11 cellular contexts compared by ENCODE assay signal in genomic region chr16:29644338-29644857, GRCh38. TPM values are rescaled to one million over a fixed set of nuclear protein-coding genes. Genes with fewer than 3 reads are reported as not detected.
A peak's percentile ranks its signal among the peaks of the same experiment; 100 is the strongest.
DNase-seq lines count a peak whose midpoint lies in the region; ATAC-seq lines count a peak whose summit lies in the region.
"Had no signal": no experiment of that assay in that cellular context is flagged by ENCODE, and none has a peak within 500 bp of the region (broad histone marks: within the 10 kb centered on the region; RNA-seq: fewer than 3 reads in every experiment).

No MANE protein-coding gene starts in this region.

- no peak overlapping the region for H3K4me3 Mint-ChIP-seq in activated CD8-positive, alpha-beta T cell treated with anti-CD3 and anti-CD28 coated beads, Interleukin-2, amount 10 ng/mL, durations not matched to agents 7 days and 5 days

- H3K9me3 Mint-ChIP-seq in activated CD8-positive, alpha-beta T cell treated with anti-CD3 and anti-CD28 coated beads, Interleukin-2, amount 10 ng/mL, durations not matched to agents 7 days and 5 days (ENCODE audit: insufficient read depth): no peaks in the 10 kb centered on the region

- POLR2A ChIA-PET in activated CD8-positive, alpha-beta T cell treated with anti-CD3 and anti-CD28 coated beads, Interleukin-2, amount 10 ng/mL, durations not matched to agents 7 days and 5 days (lab: Charles Lee): no interaction called here

- H3K27ac Mint-ChIP-seq in activated CD8-positive, alpha-beta T cell treated with anti-CD3 and anti-CD28 coated beads, Interleukin-2, amount 10 ng/mL, durations not matched to agents 7 days and 5 days: peak overlapping the region; percentile 8

- H3K4me1 Mint-ChIP-seq in activated CD8-positive, alpha-beta T cell treated with anti-CD3 and anti-CD28 coated beads, Interleukin-2, amount 10 ng/mL, durations not matched to agents 7 days and 5 days (ENCODE audit: low read depth): peaks cover 53% of the 10 kb centered on the region

- DNase-seq in activated CD8-positive, alpha-beta T cell treated with anti-CD3 and anti-CD28 coated beads, Interleukin-2, amount 10 ng/mL, durations not matched to agents 7 days and 5 days: no peak
- no peak for DNase-seq in SKM-1 (lab: John Stamatoyannopoulos, UW; ENCODE audit: unreplicated experiment)
- DNase-seq in DMS153 (lab: John Stamatoyannopoulos, UW): no peak
- DNase-seq: activated effector memory CD4-positive, alpha-beta T cell treated with Interleukin-2 at 50 U/mL for 16 hours; head of caudate nucleus; NCI-H69 had no signal

- H3K27me3 Mint-ChIP-seq in activated CD8-positive, alpha-beta T cell treated with anti-CD3 and anti-CD28 coated beads, Interleukin-2, amount 10 ng/mL, durations not matched to agents 7 days and 5 days (ENCODE audit: low read depth): no peaks in the 10 kb centered on the region

- H3K4me3 ChIP-seq in GM08714 (ENCODE audit: low read length): peak overlapping the region; percentile 5; the same call in 1 of the 2 replicates

- CTCF ChIA-PET in activated CD8-positive, alpha-beta T cell treated with anti-CD3 and anti-CD28 coated beads, Interleukin-2, amount 10 ng/mL, durations not matched to agents 7 days and 5 days (lab: Charles Lee): no interaction called here

- no peaks in the 10 kb centered on the region for H3K36me3 Mint-ChIP-seq in activated CD8-positive, alpha-beta T cell treated with anti-CD3 and anti-CD28 coated beads, Interleukin-2, amount 10 ng/mL, durations not matched to agents 7 days and 5 days (ENCODE audit: low read depth)

- peak; percentile 46 for ATAC-seq in GM19324 (IDR thresholded peaks at IDR 0.05; ENCODE audit: low FRiP score, unreplicated experiment)
- ATAC-seq in HG03066 (IDR thresholded peaks at IDR 0.05; ENCODE audit: low read depth, unreplicated experiment): peak; percentile 59
- ATAC-seq in activated CD8-positive, alpha-beta T cell treated with anti-CD3 and anti-CD28 coated beads, Interleukin-2, amount 10 ng/mL, durations not matched to agents 7 days and 5 days: no peak
- no peak for ATAC-seq in HG02642 (IDR thresholded peaks at IDR 0.05; ENCODE audit: poor library complexity, unreplicated experiment)
- ATAC-seq in HG03565 (IDR thresholded peaks at IDR 0.05; ENCODE audit: unreplicated experiment): no peak

RNA-seq across cellular contexts. Expression of gene SPN, which starts 18.6 kb away (rescaled TPM):
- 100 to 1,000 TPM; 339 to 352 TPM for total RNA-seq in activated CD8-positive, alpha-beta T cell treated with anti-CD3 and anti-CD28 coated beads, Interleukin-2, amount 10 ng/mL, durations not matched to agents 7 days and 5 days

RNA-seq across cellular contexts. Expression of gene QPRT, which starts 34.6 kb away (rescaled TPM):
- 10 to 100 TPM in 1 of 2 experiments, 1 to 10 TPM in 1; 8.6 to 10.2 TPM for total RNA-seq in activated CD8-positive, alpha-beta T cell treated with anti-CD3 and anti-CD28 coated beads, Interleukin-2, amount 10 ng/mL, durations not matched to agents 7 days and 5 days

Comparison
In these comparisons a context has a peak if more than half of its experiments do, and no peak if none do; other contexts are left out.
1. ATAC-seq: peak in GM19324 (single experiment) and HG03066 (single experiment); none in activated CD8-positive, alpha-beta T cell treated with anti-CD3 and anti-CD28 coated beads, Interleukin-2, amount 10 ng/mL, durations not matched to agents 7 days and 5 days (single experiment), HG02642 (single experiment) and HG03565 (single experiment).